In genomic region chr3:2861120-2861519, GRCh38 we compare ENCODE assay signal across 19 cellular contexts.
DNase-seq lines count a peak whose midpoint lies in the region; ATAC-seq, FAIRE-seq and TF ChIP-seq lines count a peak whose summit lies in the region.
"Had no signal": no experiment of that assay in that cellular context is flagged by ENCODE, and none has a peak within 500 bp of the region (broad histone marks: within the 10 kb centered on the region; RNA-seq: fewer than 3 reads in every experiment).

No MANE protein-coding gene starts in this region.

- H3K9me2 ChIP-seq in hepatocyte (replicated peaks; ENCODE audit: insufficient read depth): no peaks in the 10 kb centered on the region

- no peaks in the 10 kb centered on the region for H3K27me3 ChIP-seq in hepatocyte
- H3K27me3 ChIP-seq in pancreas: no peaks in the 10 kb centered on the region
- H3K27me3 ChIP-seq: BLaER1 treated with 17β-estradiol and CSF1 and Interleukin-3, amounts not matched to agents 10 nM and 100 nM had no signal

- DNase-seq in NCI-H510A treated with DMSO at 0.1 percent for 48 hours (lab: John Stamatoyannopoulos, UW) (peak; percentile 33), NCI-H510A (lab: John Stamatoyannopoulos, UW) (no peak), HuH-7 (ENCODE audit: low spot score) (peak; percentile 31), hepatocyte (ENCODE audit: low spot score) (peak; percentile 7), pancreas (no peak), SHP77 treated with DMSO at 0.1 percent for 48 hours (lab: John Stamatoyannopoulos, UW) (no peak), NCI-H187 treated with DMSO at 0.1 percent for 48 hours (lab: John Stamatoyannopoulos, UW) (no peak)
- DNase-seq: CD8-positive, alpha-beta T cell; DMS 273 treated with DMSO at 0.1 percent for 48 hours; DMS79; GDM1; GOT3; H7; HFFc6 had no signal

- H4K20me1 ChIP-seq in hepatocyte (ENCODE audit: insufficient read depth, poor library complexity, severe bottlenecking): no peaks in the 10 kb centered on the region
- H4K20me1 ChIP-seq: BLaER1 treated with 17β-estradiol and CSF1 and Interleukin-3, amounts not matched to agents 10 nM and 100 nM had no signal

- no peak overlapping the region for H2AFZ ChIP-seq in hepatocyte

- intact Hi-C loops in pancreas (cut with DNase I): no loop called here

- no peak overlapping the region for H3K4me2 ChIP-seq in hepatocyte
- H3K4me2 ChIP-seq: BLaER1 treated with 17β-estradiol and CSF1 and Interleukin-3, amounts not matched to agents 10 nM and 100 nM had no signal

- no peaks in the 10 kb centered on the region for H3K79me2 ChIP-seq in hepatocyte

- ATAC-seq in pancreas: peak in 3 of 4 donors; percentile 38 to 73 (median 57)
- ATAC-seq: CD8-positive, alpha-beta T cell; HCT116 had no signal

- no peak for FAIRE-seq in pancreas (lab: Jason Lieb, UNC)
- FAIRE-seq: GM12892, GM18507, HTR-8/SVneo had no signal

- no peak for TF ChIP-seq CTCF in hepatocyte (IDR thresholded peaks at IDR 0.05; ENCODE audit: poor library complexity)
- no peak for TF ChIP-seq CTCF in pancreas (IDR thresholded peaks at IDR 0.05)

- H3K4me3 ChIP-seq in hepatocyte (no peak overlapping the region), pancreas (no peak overlapping the region)
- H3K4me3 ChIP-seq: BLaER1 treated with 17β-estradiol and CSF1 and Interleukin-3, amounts not matched to agents 10 nM and 100 nM had no signal

- WGBS in hepatocyte (ENCODE audit: low lambda C conversion rate, missing lambda C conversion rate): 79% methylated on average over 1 of the region's 1 CpG
- WGBS in pancreas, 2 donors: 30 to 33% methylated on average over 1 of the region's 1 CpG

- H3K4me1 ChIP-seq in hepatocyte (ENCODE audit: insufficient read depth): peaks cover 11% of the 10 kb centered on the region
- H3K4me1 ChIP-seq in pancreas: peaks cover 0 to 22% (median 0%) of the 10 kb centered on the region in 3 donors
- H3K4me1 ChIP-seq: BLaER1 treated with 17β-estradiol and CSF1 and Interleukin-3, amounts not matched to agents 10 nM and 100 nM had no signal

- no peaks in the 10 kb centered on the region for H3K36me3 ChIP-seq in hepatocyte (replicated peaks; ENCODE audit: insufficient read depth, low read depth)
- H3K36me3 ChIP-seq in pancreas: no peaks in the 10 kb centered on the region
- H3K36me3 ChIP-seq: BLaER1 treated with 17β-estradiol and CSF1 and Interleukin-3, amounts not matched to agents 10 nM and 100 nM had no signal

- H3K27ac ChIP-seq in hepatocyte: peak overlapping the region; percentile 51
- H3K27ac ChIP-seq in pancreas: peak overlapping the region in 1 of 4 donors; percentile 38
- H3K27ac ChIP-seq: BLaER1 treated with 17β-estradiol and CSF1 and Interleukin-3, amounts not matched to agents 10 nM and 100 nM had no signal

- H3K9me3 ChIP-seq in hepatocyte (ENCODE audit: low read depth) (no peaks in the 10 kb centered on the region), pancreas (no peaks in the 10 kb centered on the region)
- H3K9me3 ChIP-seq: BLaER1 treated with 17β-estradiol and CSF1 and Interleukin-3, amounts not matched to agents 10 nM and 100 nM had no signal

Comparison
In these comparisons a context has a peak if more than half of its experiments do, and no peak if none do; other contexts are left out.
1. DNase-seq: peak in NCI-H510A treated with DMSO at 0.1 percent for 48 hours (single experiment), HuH-7 (single experiment) and hepatocyte (single experiment); none in NCI-H510A (single experiment), pancreas (0 of 6), SHP77 treated with DMSO at 0.1 percent for 48 hours (single experiment) and NCI-H187 treated with DMSO at 0.1 percent for 48 hours (single experiment).